ENCODE assay signal across 9 cellular contexts in genomic region chr10:89535185-89536012, GRCh38. TPM values are rescaled to one million over a fixed set of nuclear protein-coding genes. Genes with fewer than 3 reads are reported as not detected.
A peak's percentile ranks its signal among the peaks of the same experiment; 100 is the strongest.
DNase-seq lines count a peak whose midpoint lies in the region; ATAC-seq and TF ChIP-seq lines count a peak whose summit lies in the region.
"Had no signal": no experiment of that assay in that cellular context is flagged by ENCODE, and none has a peak within 500 bp of the region (broad histone marks: within the 10 kb centered on the region; RNA-seq: fewer than 3 reads in every experiment).

SLC16A12 (minus strand) TSS chr10:89535594; CDS start chr10:89462578, 73,016 bp downstream.

- H3K27ac ChIP-seq in osteoblast (ENCODE audit: low read depth, low read length) = no peak within 1 kb of the TSS

- H3K4me2 ChIP-seq in osteoblast (ENCODE audit: insufficient read depth, low read length) = peak within 1 kb of the TSS; percentile 66

- no peak for ATAC-seq in HG03175 (IDR thresholded peaks at IDR 0.05; ENCODE audit: unreplicated experiment)

- CTCF ChIA-PET in BJ (lab: Yijun Ruan, JAX) = interaction anchor here (2.2 to 2.9 kb wide), 2 partner anchors 18 to 24 kb away, joined by 5 to 6 read pairs; no protein-coding TSS in a partner anchor

- POLR2A ChIA-PET in BJ (lab: Charles Lee) = no interaction called here

- no peaks in the 10 kb centered on the region for H4K20me1 ChIP-seq in osteoblast (ENCODE audit: insufficient read depth, low read length)

- peak within 1 kb of the TSS; percentile 76 for H3K9ac ChIP-seq in NT2/D1 (ENCODE audit: insufficient read length, low read depth)

- H3K9me3 ChIP-seq in NT2/D1 (ENCODE audit: insufficient read depth, low read length) (no peaks in the 10 kb centered on the region), osteoblast (ENCODE audit: low read depth, low read length) (no peaks in the 10 kb centered on the region)

- H2AFZ ChIP-seq in osteoblast (ENCODE audit: low read length) = peak within 1 kb of the TSS; percentile 60

- H3K27me3 ChIP-seq in BJ (ENCODE audit: control insufficient read depth, insufficient read depth, low read length) (peaks cover 18% of the 10 kb centered on the region), NT2/D1 (ENCODE audit: insufficient read depth, insufficient read length) (peaks cover 13% of the 10 kb centered on the region), osteoblast (ENCODE audit: insufficient read depth, low read length) (peaks cover 42% of the 10 kb centered on the region)

- DNase-seq in BJ (ENCODE audit: low read depth) (no peak), NT2/D1 (ENCODE audit: low read depth, low spot score) (no peak), fibroblast of the aortic adventitia (ENCODE audit: low read depth) (no peak), osteoblast (ENCODE audit: insufficient read length, low spot score, missing footprints) (peak; percentile 87), NCI-H2171 (lab: John Stamatoyannopoulos, UW) (no peak), NCI-H2196 treated with DMSO at 0.1 percent for 48 hours (lab: John Stamatoyannopoulos, UW; ENCODE audit: unreplicated experiment) (no peak)
- no peak for DNase-seq in stimulated activated CD4-positive, alpha-beta T cell treated with anti-CD3 and anti-CD28 coated beads, Interleukin-12 subunit alpha, Interleukin-12 subunit beta, amount 100 ng/mL, for 4 hours
- DNase-seq: hippocampal formation had no signal

- H3K4me1 ChIP-seq in NT2/D1 (ENCODE audit: insufficient read depth, insufficient read length) (peaks cover 2% of the 10 kb centered on the region), osteoblast (ENCODE audit: insufficient read depth, low read length) (peaks cover 10% of the 10 kb centered on the region)

- TF ChIP-seq CTCF in BJ (IDR thresholded peaks at IDR 0.05; ENCODE audit: insufficient read depth, low read depth, low read length) (no peak), fibroblast of the aortic adventitia (IDR thresholded peaks at IDR 0.05; ENCODE audit: insufficient read depth, low read length) (no peak), osteoblast (IDR thresholded peaks at IDR 0.05; ENCODE audit: extremely low read depth, low read depth, low read length) (no peak)

- no peaks in the 10 kb centered on the region for H3K79me2 ChIP-seq in osteoblast (ENCODE audit: insufficient read depth, low read length)

- no peaks in the 10 kb centered on the region for H3K36me3 ChIP-seq in BJ (ENCODE audit: control insufficient read depth, insufficient read depth, low read length)
- H3K36me3 ChIP-seq in NT2/D1 (ENCODE audit: insufficient read depth, insufficient read length, low read length) = no peaks in the 10 kb centered on the region
- H3K36me3 ChIP-seq in osteoblast (ENCODE audit: insufficient read depth, low read length) = no peaks in the 10 kb centered on the region

- H3K4me3 ChIP-seq in BJ (ENCODE audit: low read depth, low read length) (peak within 1 kb of the TSS; percentile 26), NT2/D1 (ENCODE audit: insufficient read length, low read depth) (peak within 1 kb of the TSS; percentile 62), fibroblast of the aortic adventitia (ENCODE audit: low read depth, low read length) (peak within 1 kb of the TSS; percentile 62), osteoblast (ENCODE audit: insufficient read depth, low read length) (peak within 1 kb of the TSS; percentile 62)

RNA-seq across cellular contexts. Expression of gene SLC16A12, which starts in this region (rescaled TPM):
- polyA plus RNA-seq in BJ (2011; rRNA removed) = 0.02 and 0.06 TPM in 2 replicates
- 0.05 TPM in 1 of 2 replicates, not detected in the other for polyA minus RNA-seq in BJ (2011; rRNA and poly(A)+ RNA removed)
- total RNA-seq in fibroblast of the aortic adventitia (ENCODE audit: low replicate concordance) (0.16 and 0.90 TPM in 2 replicates), osteoblast (under 0.01 TPM in 2 replicates)

Comparison
In these comparisons a context has a peak if more than half of its experiments do, and no peak if none do; other contexts are left out.
1. Peak in DNase-seq, H3K4me3 ChIP-seq and H3K4me2 ChIP-seq in osteoblast; RNA of the gene not detected or under 1 TPM.